8 cellular contexts compared by ENCODE assay signal in genomic region chr21:25607812-25608737, GRCh38. TPM values are rescaled to one million over a fixed set of nuclear protein-coding genes. Genes with fewer than 3 reads are reported as not detected.
A peak's percentile ranks its signal among the peaks of the same experiment; 100 is the strongest.
DNase-seq lines count a peak whose midpoint lies in the region; ATAC-seq, FAIRE-seq and TF ChIP-seq lines count a peak whose summit lies in the region.

No MANE protein-coding gene starts in this region.

- H3K79me2 ChIP-seq in astrocyte (ENCODE audit: insufficient read depth, low read length) (peaks cover 31% of the 10 kb centered on the region), hepatocyte (peaks cover 22% of the 10 kb centered on the region)

- H3K4me2 ChIP-seq in astrocyte (ENCODE audit: low read length) (peak overlapping the region; percentile 98), hepatocyte (peak overlapping the region; percentile 78)

- FAIRE-seq in GM12892 (lab: Jason Lieb, UNC) (peak; percentile 94), astrocyte (lab: Jason Lieb, UNC) (no peak)

- H3K4me1 ChIP-seq in astrocyte (ENCODE audit: insufficient read depth, low read length) = peaks cover 7% of the 10 kb centered on the region
- peaks cover 7% of the 10 kb centered on the region for H3K4me1 ChIP-seq in hepatocyte (ENCODE audit: insufficient read depth)
- peaks cover 4% of the 10 kb centered on the region for H3K4me1 ChIP-seq in rectal smooth muscle tissue (ENCODE audit: control insufficient read depth, insufficient read depth, low read length)
- peaks cover 0 to 4% of the 10 kb centered on the region in 2 donors for H3K4me1 ChIP-seq in aorta (ENCODE audit: control insufficient read depth in 1 of 2, insufficient read depth in 2 of 2, low read length in 2 of 2)

- ATAC-seq in HG02852 (IDR thresholded peaks at IDR 0.05; ENCODE audit: unreplicated experiment) = peak; percentile 82
- ATAC-seq in aorta (ENCODE audit: low FRiP score) = peak; percentile 96

- peak; percentile 32 for DNase-seq in GM12892 (ENCODE audit: insufficient read length)
- DNase-seq in NCI-H1417 treated with DMSO at 0.1 percent for 48 hours (lab: John Stamatoyannopoulos, UW) = peak; percentile 61
- DNase-seq in T-helper 22 cell (ENCODE audit: low read depth) = peak; percentile 45
- DNase-seq in astrocyte (ENCODE audit: low read depth) = peak; percentile 62
- peak; percentile 90 for DNase-seq in hepatocyte (ENCODE audit: low spot score)
- peak; percentile 88 to 90 for DNase-seq in aorta

- H2AFZ ChIP-seq in astrocyte (ENCODE audit: low read depth, low read length) (peak overlapping the region; percentile 100), hepatocyte (peak overlapping the region; percentile 97)

- H3K27ac Mint-ChIP-seq in astrocyte (ENCODE audit: unreplicated experiment) = peak overlapping the region; percentile 1

- intact Hi-C loops in aorta (cut with DNase I) = loop anchor here (2.0 kb wide), 2 partner anchors 101 to 103 kb away; no protein-coding TSS in a partner anchor

- H3K27me3 ChIP-seq in astrocyte (ENCODE audit: insufficient read depth, low read length) = no peaks in the 10 kb centered on the region
- no peaks in the 10 kb centered on the region for H3K27me3 ChIP-seq in hepatocyte
- no peaks in the 10 kb centered on the region for H3K27me3 ChIP-seq in rectal smooth muscle tissue (ENCODE audit: control insufficient read depth, insufficient read depth, low read length)
- no peaks in the 10 kb centered on the region for H3K27me3 ChIP-seq in aorta (ENCODE audit: control insufficient read depth in 1 of 2, insufficient read depth in 2 of 2, low read length in 1 of 2)

- no peaks in the 10 kb centered on the region for H3K9me3 Mint-ChIP-seq in astrocyte (ENCODE audit: unreplicated experiment)

- peak overlapping the region; percentile 100 for H3K4me3 Mint-ChIP-seq in astrocyte (ENCODE audit: unreplicated experiment)

- TF ChIP-seq POLR2A in GM12892 (IDR thresholded peaks at IDR 0.05; ENCODE audit: low read depth, low read length) = no peak

- H3K9me2 ChIP-seq in hepatocyte (replicated peaks; ENCODE audit: insufficient read depth) = no peaks in the 10 kb centered on the region

- H4K20me1 ChIP-seq in astrocyte (ENCODE audit: insufficient read depth, low read length) (no peaks in the 10 kb centered on the region), hepatocyte (ENCODE audit: insufficient read depth, poor library complexity, severe bottlenecking) (no peaks in the 10 kb centered on the region)

- H3K9ac ChIP-seq in astrocyte (ENCODE audit: low read length) = peak overlapping the region; percentile 96
- no peak overlapping the region for H3K9ac ChIP-seq in rectal smooth muscle tissue (ENCODE audit: low read length)

- H3K9me3 ChIP-seq in astrocyte (ENCODE audit: insufficient read depth, low read depth, low read length) (no peaks in the 10 kb centered on the region), hepatocyte (ENCODE audit: low read depth) (no peaks in the 10 kb centered on the region), aorta (ENCODE audit: control insufficient read depth, low read length) (no peaks in the 10 kb centered on the region)

- 13% methylated on average over 32 of the region's 32 CpGs for WGBS in hepatocyte (ENCODE audit: low lambda C conversion rate, missing lambda C conversion rate)
- 3 to 4% methylated on average over 32 of the region's 32 CpGs for WGBS in aorta, 2 donors

- peak; percentile 97 for TF ChIP-seq CTCF in astrocyte (IDR thresholded peaks at IDR 0.05; ENCODE audit: insufficient read depth, low read depth, low read length)
- TF ChIP-seq CTCF in hepatocyte (IDR thresholded peaks at IDR 0.05; ENCODE audit: poor library complexity) = peak; percentile 95

- peaks cover 3% of the 10 kb centered on the region for H3K36me3 Mint-ChIP-seq in astrocyte (ENCODE audit: low read depth, unreplicated experiment)

- H3K4me3 ChIP-seq in astrocyte (ENCODE audit: insufficient read depth, low read depth, low read length) (peak overlapping the region; percentile 93), hepatocyte (peak overlapping the region; percentile 74), rectal smooth muscle tissue (ENCODE audit: low read length) (peak overlapping the region; percentile 87), aorta (ENCODE audit: low read length in 2 of 2) (peak overlapping the region; percentile 88 to 90)

- peaks cover 15% of the 10 kb centered on the region for H3K36me3 ChIP-seq in astrocyte (ENCODE audit: insufficient read depth, low read length)
- H3K36me3 ChIP-seq in hepatocyte (replicated peaks; ENCODE audit: insufficient read depth, low read depth) = no peaks in the 10 kb centered on the region
- peaks cover 5% of the 10 kb centered on the region for H3K36me3 ChIP-seq in rectal smooth muscle tissue (ENCODE audit: control insufficient read depth, insufficient read depth, low read length)
- H3K36me3 ChIP-seq in aorta (ENCODE audit: control insufficient read depth in 1 of 2, insufficient read depth in 2 of 2, low read length in 1 of 2) = peaks cover 0 to 2% of the 10 kb centered on the region in 2 donors

- H3K4me1 Mint-ChIP-seq in astrocyte (ENCODE audit: low read depth, unreplicated experiment) = peaks cover 9% of the 10 kb centered on the region

- peaks cover 4% of the 10 kb centered on the region for H3K27me3 Mint-ChIP-seq in astrocyte (ENCODE audit: low read depth, unreplicated experiment)

- H3K27ac ChIP-seq in astrocyte (ENCODE audit: low read depth, low read length) = peak overlapping the region; percentile 77
- peak overlapping the region; percentile 92 for H3K27ac ChIP-seq in hepatocyte
- H3K27ac ChIP-seq in rectal smooth muscle tissue (ENCODE audit: low read depth, low read length) = peak overlapping the region; percentile 79
- H3K27ac ChIP-seq in aorta (ENCODE audit: low read depth in 1 of 2, low read length in 2 of 2) = peak overlapping the region in 1 of 2 donors; percentile 38

RNA-seq across cellular contexts. Expression of gene MRPL39, which starts 0.8 kb away (rescaled TPM):
- 85.2 TPM for polyA plus RNA-seq in GM12892 (2012; ENCODE audit: missing spikeins)
- 29.6 and 32.5 TPM in 2 replicates for total RNA-seq in astrocyte
- total RNA-seq in hepatocyte = 22.8 and 27.4 TPM in 2 replicates
- polyA plus RNA-seq in hepatocyte = 43.0 and 47.0 TPM in 2 replicates
- 10 to 100 TPM; 15.8 to 16.8 TPM for total RNA-seq in aorta
- 10 to 100 TPM; 19.6 to 30.3 TPM for polyA plus RNA-seq in aorta

RNA-seq across cellular contexts. Expression of gene JAM2, which starts 31.0 kb away (rescaled TPM):
- polyA plus RNA-seq in GM12892 (2012; ENCODE audit: missing spikeins) = 10.1 TPM
- 3.7 and 7.2 TPM in 2 replicates for total RNA-seq in astrocyte
- total RNA-seq in hepatocyte = 1.5 and 1.8 TPM in 2 replicates
- polyA plus RNA-seq in hepatocyte = 3.6 and 4.9 TPM in 2 replicates
- total RNA-seq in aorta = 10 to 100 TPM; 20.1 to 61.0 TPM
- polyA plus RNA-seq in aorta = 1 to 10 TPM; 2.1 to 5.3 TPM

Comparison
In these comparisons a context has a peak if more than half of its experiments do, and no peak if none do; other contexts are left out.
1. DNase-seq: peak in every context shown above with its lines; median percentile 90 in hepatocyte; 89 in aorta; 62 in astrocyte; 61 in NCI-H1417 treated with DMSO at 0.1 percent for 48 hours; 45 in T-helper 22 cell; 32 in GM12892.